ENCODE assay signal across 9 cellular contexts in genomic region chr7:130897515-130898419, GRCh38.
DNase-seq lines count a peak whose midpoint lies in the region; ATAC-seq, FAIRE-seq and TF ChIP-seq lines count a peak whose summit lies in the region.
"Had no signal": no experiment of that assay in that cellular context is flagged by ENCODE, and none has a peak within 500 bp of the region (broad histone marks: within the 10 kb centered on the region; RNA-seq: fewer than 3 reads in every experiment).

No MANE protein-coding gene starts in this region.

- BruUV-seq in PC-3 (replicated peaks; lab: Mats Ljungman, UMichigan): no TSS peak

- no peaks in the 10 kb centered on the region for H3K9me2 ChIP-seq in PC-3 (replicated peaks; ENCODE audit: low read length)

- POLR2A ChIA-PET in PC-3 (lab: Charles Lee; ENCODE audit: unreplicated experiment): interaction anchor here (0.6 to 0.7 kb wide), 2 partner anchors 16 to 341 kb away, joined by 3 to 4 read pairs; no protein-coding TSS in a partner anchor

- H3K4me1 ChIP-seq in PC-3 (ENCODE audit: insufficient read depth, low read length) (peaks cover 97% of the 10 kb centered on the region), esophagus muscularis mucosa (peaks cover 82 to 99% (median 93%) of the 10 kb centered on the region in 4 donors), SJCRH30 (peaks cover 14% of the 10 kb centered on the region)
- H3K4me1 ChIP-seq in effector memory CD4-positive, alpha-beta T cell (ENCODE audit: control insufficient read depth, insufficient read depth, low read length, poor library complexity, severe bottlenecking): peaks cover 37% of the 10 kb centered on the region

- WGBS in esophagus muscularis mucosa: 83% methylated on average over 15 of the region's 24 CpGs

- H3F3A ChIP-seq in PC-3 (ENCODE audit: low read length, unreplicated experiment): peaks cover 51% of the 10 kb centered on the region

- peak overlapping the region; percentile 92 for H3K27ac ChIP-seq in PC-3 (ENCODE audit: low read length)
- peak overlapping the region; percentile 50 to 77 (median 62) for H3K27ac ChIP-seq in esophagus muscularis mucosa (replicated peaks in 1 of 4)
- no peak overlapping the region for H3K27ac ChIP-seq in SJCRH30
- H3K27ac ChIP-seq in effector memory CD4-positive, alpha-beta T cell (ENCODE audit: insufficient read depth, low read length, poor library complexity, severe bottlenecking): no peak overlapping the region

- TF ChIP-seq EP300 in esophagus muscularis mucosa (IDR thresholded peaks at IDR 0.05): no peak

- peaks cover 36% of the 10 kb centered on the region for H4K20me1 ChIP-seq in PC-3 (ENCODE audit: low read length)

- no peak for TF ChIP-seq POLR2A in GM12891 (IDR thresholded peaks at IDR 0.05; ENCODE audit: low read depth, low read length)
- TF ChIP-seq POLR2A in esophagus muscularis mucosa (IDR thresholded peaks at IDR 0.05; ENCODE audit: low read depth): no peak

- DNase-seq in GM12891 (ENCODE audit: insufficient read length, low spot score) (no peak), PC-3 (peak; percentile 35), esophagus muscularis mucosa (ENCODE audit: extremely low spot score) (no peak), SJCRH30 (no peak), D341Med (ENCODE audit: low spot score) (no peak)
- DNase-seq in stimulated activated CD8-positive, alpha-beta memory T cell treated with anti-CD3 and anti-CD28 coated beads, Interleukin-4, amount 100 ng/mL, for 48 hours: peak; percentile 43
- no peak for DNase-seq in effector memory CD4-positive, alpha-beta T cell

- H3K4me3 ChIP-seq in PC-3 (ENCODE audit: low read length) (no peak overlapping the region), esophagus muscularis mucosa (no peak overlapping the region), SJCRH30 (no peak overlapping the region)
- no peak overlapping the region for H3K4me3 ChIP-seq in effector memory CD4-positive, alpha-beta T cell (ENCODE audit: insufficient read depth, low read depth, low read length, poor library complexity, severe bottlenecking)
- H3K4me3 ChIP-seq: testis had no signal

- TF ChIP-seq CTCF in PC-3 (conservative IDR thresholded peaks at IDR 0.05; ENCODE audit: low read depth, low read length): no peak
- TF ChIP-seq CTCF in esophagus muscularis mucosa (IDR thresholded peaks at IDR 0.05): no peak

- peak overlapping the region; percentile 14; the same call in 1 of the 2 replicates for H3K9ac ChIP-seq in PC-3 (ENCODE audit: low read length)

- no peak for FAIRE-seq in GM12891 (lab: Jason Lieb, UNC)

- peak; percentile 1 for ATAC-seq in PC-3
- no peak for ATAC-seq in HG02623 (IDR thresholded peaks at IDR 0.05; ENCODE audit: unreplicated experiment)

- intact Hi-C loops in PC-3 (cut with micrococcal nuclease): loop anchor here (2.0 kb wide), 3 partner anchors 41 to 143 kb away; no protein-coding TSS in a partner anchor
- intact Hi-C loops in esophagus muscularis mucosa (cut with DNase I): loop anchor here (5.0 kb wide), 2 partner anchors 110 to 145 kb away; no protein-coding TSS in a partner anchor

- 0 out of 2 replicates have a peak overlapping the region, but pooled peaks have one; percentile 5 for H3K4me2 ChIP-seq in PC-3 (ENCODE audit: low read length)

- no peak overlapping the region for H2AFZ ChIP-seq in PC-3 (ENCODE audit: low read length)

- CTCF ChIA-PET in PC-3 (lab: Charles Lee): interaction anchor here (0.6 to 1.4 kb wide), 8 partner anchors 10 to 142 kb away, joined by 3 to 14 read pairs (median 5); no protein-coding TSS in a partner anchor

- peaks cover 66% of the 10 kb centered on the region for H3K36me3 ChIP-seq in PC-3 (ENCODE audit: low read depth, low read length)
- H3K36me3 ChIP-seq in esophagus muscularis mucosa: peaks cover 8 to 64% (median 30%) of the 10 kb centered on the region in 4 donors
- H3K36me3 ChIP-seq in SJCRH30: peaks cover 11% of the 10 kb centered on the region
- H3K36me3 ChIP-seq in effector memory CD4-positive, alpha-beta T cell (ENCODE audit: control insufficient read depth, insufficient read depth, low read length): peaks cover 38% of the 10 kb centered on the region

- peaks cover 99% of the 10 kb centered on the region for H3K79me2 ChIP-seq in PC-3 (ENCODE audit: low read length)

- H3K27me3 ChIP-seq in PC-3 (ENCODE audit: low read length) (no peaks in the 10 kb centered on the region), esophagus muscularis mucosa (no peaks in the 10 kb centered on the region), SJCRH30 (no peaks in the 10 kb centered on the region)
- no peaks in the 10 kb centered on the region for H3K27me3 ChIP-seq in effector memory CD4-positive, alpha-beta T cell (replicated peaks; ENCODE audit: control insufficient read depth, insufficient read depth, low read length, poor library complexity, severe bottlenecking)
- H3K27me3 ChIP-seq: testis had no signal

- no peaks in the 10 kb centered on the region for H3K9me3 ChIP-seq in PC-3 (ENCODE audit: low read length)
- H3K9me3 ChIP-seq in esophagus muscularis mucosa: no peaks in the 10 kb centered on the region
- no peaks in the 10 kb centered on the region for H3K9me3 ChIP-seq in SJCRH30 (replicated peaks)
- H3K9me3 ChIP-seq in effector memory CD4-positive, alpha-beta T cell (ENCODE audit: control insufficient read depth, low read length): no peaks in the 10 kb centered on the region
- H3K9me3 ChIP-seq: testis had no signal

TF ChIP-seq in GM12891, 5 proteins besides CTCF, POLR2A, EP300 and RAD21:
- no peak for TF ChIP-seq SPI1 (IDR thresholded peaks at IDR 0.05; ENCODE audit: low read depth, low read length)
- peak; percentile 97 for TF ChIP-seq PAX5 (IDR thresholded peaks at IDR 0.05; ENCODE audit: insufficient read depth, low read length, severe bottlenecking)
- no peak for TF ChIP-seq POU2F2 (IDR thresholded peaks at IDR 0.05; ENCODE audit: low read depth, low read length)
- 0 out of 2 replicates have a peak, but pooled peaks have one; percentile 13 for TF ChIP-seq POLR2AphosphoS5 (IDR thresholded peaks at IDR 0.05; ENCODE audit: low read depth, low read length)
- TF ChIP-seq TAF1 (IDR thresholded peaks at IDR 0.05; ENCODE audit: low read depth, low read length): no peak

Comparison
In these comparisons a context has a peak if more than half of its experiments do, and no peak if none do; other contexts are left out.
1. DNase-seq: peak in PC-3 (single experiment) and stimulated activated CD8-positive, alpha-beta memory T cell treated with anti-CD3 and anti-CD28 coated beads, Interleukin-4, amount 100 ng/mL, for 48 hours (single experiment); none in GM12891 (single experiment), esophagus muscularis mucosa (single experiment), SJCRH30 (0 of 2), D341Med (single experiment) and effector memory CD4-positive, alpha-beta T cell (0 of 3).
2. H3K27ac ChIP-seq: peak in PC-3 (single experiment) and esophagus muscularis mucosa (4 of 4); none in SJCRH30 (single experiment) and effector memory CD4-positive, alpha-beta T cell (single experiment).